In the genomic region with DNA sequence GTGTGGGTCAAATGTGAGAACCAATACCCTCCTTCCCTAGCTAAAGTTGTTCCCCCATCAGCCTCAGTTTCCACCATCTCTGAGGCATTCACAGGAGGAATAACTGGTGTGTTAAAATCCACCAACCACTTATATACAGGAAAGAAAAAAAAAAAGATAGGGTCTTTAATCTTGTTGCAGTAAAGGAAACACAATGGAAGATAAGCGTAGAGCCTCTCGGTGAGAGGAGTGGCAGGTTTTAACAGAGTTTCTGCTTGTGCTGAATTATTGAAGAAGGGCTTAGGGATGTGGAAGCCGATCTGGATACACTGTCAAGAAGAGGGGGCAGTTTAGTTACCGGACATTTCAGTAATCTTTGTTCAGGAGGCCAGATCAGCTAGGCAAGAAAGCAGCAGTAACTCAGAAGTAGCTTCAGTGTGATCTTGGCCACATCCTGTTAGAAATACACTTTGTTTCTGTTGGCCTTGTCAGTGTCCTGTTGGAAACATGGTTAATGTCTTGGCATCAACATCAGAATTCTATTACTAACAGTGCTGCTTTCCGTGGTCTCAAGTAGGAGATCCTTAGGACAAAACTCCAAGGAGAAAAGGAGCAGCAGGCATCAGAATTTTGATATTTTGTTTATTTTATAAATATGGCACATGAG, we compare ENCODE assay signal across 8 cellular contexts. TPM values are rescaled to one million over a fixed set of nuclear protein-coding genes. Genes with fewer than 3 reads are reported as not detected.
A peak's percentile ranks its signal among the peaks of the same experiment; 100 is the strongest.
DNase-seq lines count a peak whose midpoint lies in the region; ATAC-seq, FAIRE-seq and TF ChIP-seq lines count a peak whose summit lies in the region.
"Not testable (repeated sequence)": the region's sequence is repeated elsewhere in the genome, so short reads cannot be mapped to it uniquely, and the experiment has no call there.

No MANE protein-coding gene starts in this region.

- H2AFZ ChIP-seq in GM12878 (ENCODE audit: control insufficient read depth, low read depth, low read length); hepatocyte: not testable (repeated sequence)

- not testable (repeated sequence) for H3K27me3 Mint-ChIP-seq in HFFc6 (ENCODE audit: insufficient read depth); activated CD4-positive, alpha-beta T cell treated with anti-CD3 and anti-CD28 coated beads, Interleukin-2, amount 10 ng/mL, durations not matched to agents 7 days and 5 days

- not testable (repeated sequence) for TF ChIP-seq RAD21 in GM12878 (IDR thresholded peaks at IDR 0.05; ENCODE audit: insufficient read depth, low read depth, low read length)

- peak; percentile 10 for DNase-seq in AG20443 (ENCODE audit: low spot score)
- peak; percentile 56 for DNase-seq in HFFc6
- DNase-seq in activated CD4-positive, alpha-beta T cell treated with anti-CD3 and anti-CD28 coated beads, Interleukin-2, amount 10 ng/mL, durations not matched to agents 7 days and 5 days; GM12878 (ENCODE audit: low read depth, low spot score); esophagus muscularis mucosa (ENCODE audit: extremely low spot score); hepatocyte (ENCODE audit: low spot score): not testable (repeated sequence)
- DNase-seq in non-pigmented ciliary epithelial cell (ENCODE audit: low read depth), result peak; percentile 24

- not testable (repeated sequence) for H3K4me1 ChIP-seq in GM12878 (ENCODE audit: control insufficient read depth, insufficient read depth, low read length); hepatocyte (ENCODE audit: insufficient read depth)
- H3K4me1 ChIP-seq in esophagus muscularis mucosa (peaks cover 23 to 44% (median 32%) of the 10 kb centered on the region in 4 donors), subcutaneous abdominal adipose tissue (ENCODE audit: control insufficient read depth in 5 of 5, insufficient read depth in 5 of 5, low read length in 5 of 5) (peaks cover 0 to 23% (median 18%) of the 10 kb centered on the region in 5 donors)

- RAD21 ChIA-PET in GM12878 (lab: Charles Lee; ENCODE audit: unreplicated experiment), result not testable (repeated sequence)

- POLR2A ChIA-PET in activated CD4-positive, alpha-beta T cell treated with anti-CD3 and anti-CD28 coated beads, Interleukin-2, amount 10 ng/mL, durations not matched to agents 7 days and 5 days (lab: Charles Lee); GM12878 (lab: Charles Lee): not testable (repeated sequence)

- not testable (repeated sequence) for TF ChIP-seq EP300 in GM12878 (IDR thresholded peaks at IDR 0.05; ENCODE audit: borderline replicate concordance in 1 of 2, control insufficient read depth in 1 of 2, low read depth in 2 of 2, low read length in 2 of 2); esophagus muscularis mucosa (IDR thresholded peaks at IDR 0.05)

- not testable (repeated sequence) for H3K4me3 ChIP-seq in GM12878; esophagus muscularis mucosa; hepatocyte; subcutaneous abdominal adipose tissue (ENCODE audit: low read depth in 1 of 5, low read length in 5 of 5)

- SMC1A ChIA-PET in GM12878 (lab: Charles Lee; ENCODE audit: uncharacterized antibody, unreplicated experiment), result not testable (repeated sequence)

- H3K9ac ChIP-seq in GM12878 (ENCODE audit: control insufficient read depth, insufficient read depth, low read length), result not testable (repeated sequence)
- H3K9ac ChIP-seq in subcutaneous abdominal adipose tissue (ENCODE audit: low read length in 5 of 5), result peak overlapping the region in 1 of 5 donors; percentile 43

- FAIRE-seq in GM12878 (lab: Jason Lieb, UNC), result peak; percentile 47

- H4K20me1 ChIP-seq in GM12878 (ENCODE audit: control insufficient read depth, insufficient read depth); hepatocyte (ENCODE audit: insufficient read depth, poor library complexity, severe bottlenecking): not testable (repeated sequence)

- H3K36me3 ChIP-seq in GM12878 (ENCODE audit: control insufficient read depth in 2 of 2, insufficient read depth in 2 of 2, low read length in 1 of 2); esophagus muscularis mucosa; hepatocyte (replicated peaks; ENCODE audit: insufficient read depth, low read depth); subcutaneous abdominal adipose tissue (ENCODE audit: control insufficient read depth in 5 of 5, insufficient read depth in 5 of 5, low read length in 5 of 5): not testable (repeated sequence)

- TF ChIP-seq CTCF in HFFc6 (IDR thresholded peaks at IDR 0.05); GM12878 (IDR thresholded peaks at IDR 0.05 in 2 of 3, conservative IDR thresholded peaks at IDR 0.05 in 1 of 3; ENCODE audit: control insufficient read depth in 2 of 3, extremely low read depth in 1 of 3, insufficient read depth in 1 of 3, low read depth in 3 of 3, low read length in 3 of 3); esophagus muscularis mucosa (IDR thresholded peaks at IDR 0.05); hepatocyte (IDR thresholded peaks at IDR 0.05; ENCODE audit: poor library complexity): not testable (repeated sequence)

- CTCF ChIA-PET in activated CD4-positive, alpha-beta T cell treated with anti-CD3 and anti-CD28 coated beads, Interleukin-2, amount 10 ng/mL, durations not matched to agents 7 days and 5 days (lab: Charles Lee); GM12878 (lab: Yijun Ruan, JAX): not testable (repeated sequence)

- H3K36me3 Mint-ChIP-seq in HFFc6 (ENCODE audit: low read depth); activated CD4-positive, alpha-beta T cell treated with anti-CD3 and anti-CD28 coated beads, Interleukin-2, amount 10 ng/mL, durations not matched to agents 7 days and 5 days (ENCODE audit: low read depth): not testable (repeated sequence)

- H3K4me1 Mint-ChIP-seq in HFFc6 (ENCODE audit: low read depth), result peaks cover 77% of the 10 kb centered on the region
- H3K4me1 Mint-ChIP-seq in activated CD4-positive, alpha-beta T cell treated with anti-CD3 and anti-CD28 coated beads, Interleukin-2, amount 10 ng/mL, durations not matched to agents 7 days and 5 days, result peaks cover 42% of the 10 kb centered on the region

- not testable (repeated sequence) for BruUV-seq in GM12878 (replicated peaks; lab: Mats Ljungman, UMichigan)

- not testable (repeated sequence) for H3K27me3 ChIP-seq in GM12878 (replicated peaks in 1 of 2; ENCODE audit: control insufficient read depth in 2 of 2, insufficient read depth in 2 of 2, low read length in 1 of 2); esophagus muscularis mucosa; hepatocyte; subcutaneous abdominal adipose tissue (ENCODE audit: control insufficient read depth in 5 of 5, insufficient read depth in 4 of 5, low read length in 5 of 5)

- WGBS in GM12878 (ENCODE audit: insufficient coverage, insufficient replicate concordance, low lambda C conversion rate, missing lambda C conversion rate), result 100% methylated on average over 5 of the region's 5 CpGs
- WGBS in esophagus muscularis mucosa, result 34% methylated on average over 4 of the region's 5 CpGs
- WGBS in hepatocyte (ENCODE audit: low lambda C conversion rate, missing lambda C conversion rate), result 51% methylated on average over 5 of the region's 5 CpGs

- H3K27ac ChIP-seq in GM12878 (ENCODE audit: control insufficient read depth, insufficient read depth), result not testable (repeated sequence)
- H3K27ac ChIP-seq in esophagus muscularis mucosa (replicated peaks in 1 of 4) (peak overlapping the region; percentile 69 to 84 (median 80)), hepatocyte (peak overlapping the region; percentile 45), subcutaneous abdominal adipose tissue (ENCODE audit: low read depth, low read length) (peak overlapping the region; percentile 88)

- not testable (repeated sequence) for H3K9me3 Mint-ChIP-seq in HFFc6; activated CD4-positive, alpha-beta T cell treated with anti-CD3 and anti-CD28 coated beads, Interleukin-2, amount 10 ng/mL, durations not matched to agents 7 days and 5 days

- intact Hi-C loops in GM12878 (cut with micrococcal nuclease; ENCODE audit: unreplicated experiment); esophagus muscularis mucosa (cut with DNase I): not testable (repeated sequence)

- not testable (repeated sequence) for TF ChIP-seq POLR2A in GM12878 (IDR thresholded peaks at IDR 0.05; ENCODE audit: low read depth, low read length); esophagus muscularis mucosa (IDR thresholded peaks at IDR 0.05; ENCODE audit: low read depth)

- H3K79me2 ChIP-seq in GM12878 (ENCODE audit: control insufficient read depth, insufficient read depth, low read length), result not testable (repeated sequence)
- peaks cover 30% of the 10 kb centered on the region for H3K79me2 ChIP-seq in hepatocyte

- H3K4me3 Mint-ChIP-seq in HFFc6, result peak overlapping the region; percentile 80
- peak overlapping the region; percentile 1 for H3K4me3 Mint-ChIP-seq in activated CD4-positive, alpha-beta T cell treated with anti-CD3 and anti-CD28 coated beads, Interleukin-2, amount 10 ng/mL, durations not matched to agents 7 days and 5 days

- not testable (repeated sequence) for H3K9me2 ChIP-seq in hepatocyte (replicated peaks; ENCODE audit: insufficient read depth)

- peak overlapping the region; percentile 91 for H3K27ac Mint-ChIP-seq in HFFc6
- peak overlapping the region; percentile 81 for H3K27ac Mint-ChIP-seq in activated CD4-positive, alpha-beta T cell treated with anti-CD3 and anti-CD28 coated beads, Interleukin-2, amount 10 ng/mL, durations not matched to agents 7 days and 5 days

- not testable (repeated sequence) for ATAC-seq in GM12878

- in situ Hi-C loops in GM12878 (cut with MboI), result not testable (repeated sequence)

- H3K4me2 ChIP-seq in GM12878 (ENCODE audit: control insufficient read depth, insufficient read depth); hepatocyte: not testable (repeated sequence)

- H3K9me3 ChIP-seq in GM12878 (replicated peaks; ENCODE audit: control insufficient read depth, insufficient read depth, low read length); esophagus muscularis mucosa; hepatocyte (ENCODE audit: low read depth); subcutaneous abdominal adipose tissue (ENCODE audit: control insufficient read depth in 5 of 5, low read length in 5 of 5): not testable (repeated sequence)

RNA-seq across cellular contexts. Expression of gene SPDYE16, which starts 40.7 kb away (rescaled TPM):
- total RNA-seq in HFFc6 (2021; fragmentation: NEBNext Ultra II Directional; extraction: Animal tissue kit (Norgen Biotek cat#: 25700)), result under 1 TPM in 1 of 6 experiments, not detected in 5; 0.07 TPM
- under 1 TPM; 0.30 to 0.58 TPM for total RNA-seq in activated CD4-positive, alpha-beta T cell treated with anti-CD3 and anti-CD28 coated beads, Interleukin-2, amount 10 ng/mL, durations not matched to agents 7 days and 5 days
- 0.17 TPM in 1 of 2 replicates, not detected in the other for total RNA-seq in GM12878 (2013; cell fraction: nucleolus; rRNA removed)
- not detected in 2 replicates for total RNA-seq in GM12878 (2014; rRNA removed)
- total RNA-seq in GM12878 (2014; rRNA removed; fragmentation: Illumina TruSeq; extraction: Trizol), result 0.18 and 0.22 TPM in 2 replicates
- 0.26 TPM in 1 of 2 replicates, not detected in the other for total RNA-seq in GM12878 (2021)
- polyA plus RNA-seq in GM12878 (2011; ENCODE audit: low read depth), result not detected
- polyA plus RNA-seq in GM12878 (2011; rRNA removed), result 0.05 and 0.10 TPM in 2 replicates
- 0.09 TPM in 1 of 2 replicates, not detected in the other for polyA plus RNA-seq in GM12878 (2011; cell fraction: cytosol; rRNA removed)
- polyA plus RNA-seq in GM12878 (2011; cell fraction: nucleus; rRNA removed), result 0.06 and 0.61 TPM in 2 replicates
- 0.38 and 0.60 TPM in 2 replicates for polyA plus RNA-seq in GM12878 (2012)
- polyA plus RNA-seq in GM12878 (2014; fragmentation: Illumina TruSeq; extraction: Trizol), result 0.07 TPM in 1 of 2 replicates, not detected in the other
- under 1 TPM; 0.04 to 0.05 TPM for polyA plus RNA-seq in GM12878 (2014; fragmentation: Nextera tagmentation; extraction: Ambion mirVana)
- polyA plus RNA-seq in GM12878 (2014; rRNA removed), result 0.03 and 0.04 TPM in 2 replicates
- under 1 TPM; 0.67 to 0.92 TPM for polyA plus RNA-seq in GM12878 (2016; fragmentation: Nextera tagmentation; extraction: Ambion mirVana)
- polyA minus RNA-seq in GM12878 (2011; rRNA and poly(A)+ RNA removed), result 0.10 and 0.15 TPM in 2 replicates
- not detected in 2 replicates for polyA minus RNA-seq in GM12878 (2011; cell fraction: cytosol; rRNA and poly(A)+ RNA removed)
- polyA minus RNA-seq in GM12878 (2011; cell fraction: nucleus; rRNA and poly(A)+ RNA removed), result 0.12 TPM in 1 of 2 replicates, not detected in the other
- under 1 TPM in 1 of 4 donors, not detected in 3; 0.19 TPM for total RNA-seq in esophagus muscularis mucosa
- 0.03 TPM in 1 of 2 replicates, not detected in the other for total RNA-seq in hepatocyte
- 1.1 and 1.5 TPM in 2 replicates for polyA plus RNA-seq in hepatocyte

RNA-seq across cellular contexts. Expression of gene POMZP3, which starts 43.3 kb away (rescaled TPM):
- total RNA-seq in HFFc6 (2021; fragmentation: NEBNext Ultra II Directional; extraction: Animal tissue kit (Norgen Biotek cat#: 25700)), result 10 to 100 TPM; 31.0 to 42.9 (median 37.1) TPM
- 10 to 100 TPM; 11.3 to 12.4 TPM for total RNA-seq in activated CD4-positive, alpha-beta T cell treated with anti-CD3 and anti-CD28 coated beads, Interleukin-2, amount 10 ng/mL, durations not matched to agents 7 days and 5 days
- total RNA-seq in GM12878 (2013; cell fraction: nucleolus; rRNA removed), result 7.2 and 9.8 TPM in 2 replicates
- 3.7 and 4.9 TPM in 2 replicates for total RNA-seq in GM12878 (2014; rRNA removed)
- 2.2 and 2.8 TPM in 2 replicates for total RNA-seq in GM12878 (2014; rRNA removed; fragmentation: Illumina TruSeq; extraction: Trizol)
- 10.3 and 12.6 TPM in 2 replicates for total RNA-seq in GM12878 (2021)
- 3.8 TPM for polyA plus RNA-seq in GM12878 (2011; ENCODE audit: low read depth)
- polyA plus RNA-seq in GM12878 (2011; rRNA removed), result 2.0 and 4.4 TPM in 2 replicates
- polyA plus RNA-seq in GM12878 (2011; cell fraction: cytosol; rRNA removed), result 4.3 and 4.8 TPM in 2 replicates
- polyA plus RNA-seq in GM12878 (2011; cell fraction: nucleus; rRNA removed), result 5.8 and 5.9 TPM in 2 replicates
- polyA plus RNA-seq in GM12878 (2012), result 5.8 and 7.4 TPM in 2 replicates
- 4.8 and 5.8 TPM in 2 replicates for polyA plus RNA-seq in GM12878 (2014; fragmentation: Illumina TruSeq; extraction: Trizol)
- 1 to 10 TPM; 2.4 to 4.5 TPM for polyA plus RNA-seq in GM12878 (2014; fragmentation: Nextera tagmentation; extraction: Ambion mirVana)
- 6.1 and 6.9 TPM in 2 replicates for polyA plus RNA-seq in GM12878 (2014; rRNA removed)
- polyA plus RNA-seq in GM12878 (2016; fragmentation: Nextera tagmentation; extraction: Ambion mirVana), result 10 to 100 TPM in 1 of 2 experiments, 1 to 10 TPM in 1; 8.3 to 10.2 TPM
- 7.2 TPM in 2 replicates for polyA minus RNA-seq in GM12878 (2011; rRNA and poly(A)+ RNA removed)
- polyA minus RNA-seq in GM12878 (2011; cell fraction: cytosol; rRNA and poly(A)+ RNA removed), result 3.7 and 5.9 TPM in 2 replicates
- 7.0 and 14.6 TPM in 2 replicates for polyA minus RNA-seq in GM12878 (2011; cell fraction: nucleus; rRNA and poly(A)+ RNA removed)
- 10 to 100 TPM in 2 of 4 donors, 1 to 10 TPM in 2; 4.9 to 16.4 (median 9.3) TPM for total RNA-seq in esophagus muscularis mucosa
- total RNA-seq in hepatocyte, result 0.28 and 0.67 TPM in 2 replicates
- 8.7 and 10.5 TPM in 2 replicates for polyA plus RNA-seq in hepatocyte
